ENCODE assay signal across 9 cellular contexts in the genomic region with DNA sequence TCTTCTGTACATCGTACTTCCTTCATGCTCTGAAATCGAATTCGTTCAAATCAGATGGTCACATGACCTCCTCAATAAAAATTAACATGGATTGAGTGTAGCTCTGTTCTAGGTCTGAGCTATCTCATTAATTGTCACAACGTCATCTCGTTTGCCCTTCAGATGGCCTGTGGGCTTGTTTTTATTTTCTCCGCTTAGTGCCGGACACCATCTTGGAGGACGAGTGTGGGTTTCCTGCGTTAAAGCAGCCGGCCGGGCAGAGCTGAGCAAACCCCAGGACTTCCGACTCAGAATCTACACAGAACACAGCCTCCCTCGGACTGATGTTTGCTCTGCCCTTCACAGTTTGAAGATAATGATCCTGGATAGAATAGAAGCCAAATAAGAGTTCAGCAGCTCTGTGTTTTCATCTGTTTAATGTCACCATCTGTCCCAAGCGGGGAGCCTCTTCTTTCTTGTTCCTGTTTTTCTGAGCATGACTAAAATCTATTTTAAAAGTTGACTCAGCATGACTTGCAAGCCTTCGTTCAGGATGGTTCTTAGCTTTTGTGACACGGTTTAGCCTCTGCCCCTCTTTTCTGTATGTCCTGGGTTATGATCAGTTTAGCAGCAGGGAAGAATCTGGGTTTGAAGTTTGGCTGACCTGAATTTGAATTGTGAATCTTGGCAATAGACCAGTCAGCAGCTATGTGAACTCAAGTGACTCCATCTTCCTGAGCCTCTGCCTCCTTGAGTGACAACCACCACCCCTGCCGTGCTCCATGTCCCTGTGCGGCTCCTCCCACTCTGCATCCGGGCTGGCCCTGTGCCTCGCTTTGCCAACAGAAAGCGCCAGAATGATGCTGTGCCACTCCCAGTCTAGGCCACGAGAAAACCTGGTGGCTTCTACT. TPM values are rescaled to one million over a fixed set of nuclear protein-coding genes. Genes with fewer than 3 reads are reported as not detected.
DNase-seq lines count a peak whose midpoint lies in the region; ATAC-seq and TF ChIP-seq lines count a peak whose summit lies in the region.
"Had no signal": no experiment of that assay in that cellular context is flagged by ENCODE, and none has a peak within 500 bp of the region (broad histone marks: within the 10 kb centered on the region; RNA-seq: fewer than 3 reads in every experiment).

No MANE protein-coding gene starts in this region.

- no peaks in the 10 kb centered on the region for H3K9me3 Mint-ChIP-seq in activated T-cell treated with anti-CD3 and anti-CD28 coated beads, Interleukin-2, amount 50 U/mL, for 4 hours
- H3K9me3 Mint-ChIP-seq in brain (peaks cover 0 to 4% (median 0%) of the 10 kb centered on the region in 5 experiments), natural killer cell (no peaks in the 10 kb centered on the region)

- intact Hi-C loops in natural killer cell (cut with micrococcal nuclease), result no loop called here

- H3K36me3 Mint-ChIP-seq in activated T-cell treated with anti-CD3 and anti-CD28 coated beads, Interleukin-2, amount 50 U/mL, for 4 hours (ENCODE audit: insufficient read depth), result no peaks in the 10 kb centered on the region
- no peaks in the 10 kb centered on the region for H3K36me3 Mint-ChIP-seq in brain
- no peaks in the 10 kb centered on the region for H3K36me3 Mint-ChIP-seq in natural killer cell

- no peak overlapping the region for H3K4me3 Mint-ChIP-seq in activated T-cell treated with anti-CD3 and anti-CD28 coated beads, Interleukin-2, amount 50 U/mL, for 4 hours
- H3K4me3 Mint-ChIP-seq in brain (peak overlapping the region in 3 of 5 experiments; percentile 2 to 42 (median 10)), natural killer cell (peak overlapping the region; percentile 81)

- peak overlapping the region in 3 of 5 experiments; percentile 60 to 80 (median 64) for H3K27ac Mint-ChIP-seq in brain
- H3K27ac Mint-ChIP-seq in natural killer cell, result peak overlapping the region; percentile 86 to 91

- H3K27me3 Mint-ChIP-seq in activated T-cell treated with anti-CD3 and anti-CD28 coated beads, Interleukin-2, amount 50 U/mL, for 4 hours (ENCODE audit: low read depth), result peaks cover 9% of the 10 kb centered on the region
- H3K27me3 Mint-ChIP-seq in brain (no peaks in the 10 kb centered on the region), natural killer cell (ENCODE audit: low read depth in 2 of 2) (peaks cover 5% of the 10 kb centered on the region in 2 donors)

- peaks cover 7% of the 10 kb centered on the region for H3K4me1 Mint-ChIP-seq in activated T-cell treated with anti-CD3 and anti-CD28 coated beads, Interleukin-2, amount 50 U/mL, for 4 hours (ENCODE audit: low read depth)
- H3K4me1 Mint-ChIP-seq in brain, result peaks cover 23% of the 10 kb centered on the region
- H3K4me1 Mint-ChIP-seq in natural killer cell, result peaks cover 10 to 14% of the 10 kb centered on the region in 2 donors

- no peak for DNase-seq in activated T-cell treated with anti-CD3 and anti-CD28 coated beads, Interleukin-2, amount 50 U/mL, for 4 hours
- DNase-seq in activated T-cell treated with anti-CD3 and anti-CD28 coated beads for 4 hours (no peak), NCI-H146 treated with DMSO at 0.1 percent for 48 hours (lab: John Stamatoyannopoulos, UW; ENCODE audit: unreplicated experiment) (peak; percentile 70), natural killer cell (no peak), KG1 (lab: John Stamatoyannopoulos, UW) (no peak)
- no peak for DNase-seq in effector CD8-positive, alpha-beta T cell (lab: John Stamatoyannopoulos, UW)

- TF ChIP-seq CTCF in brain (conservative IDR thresholded peaks at IDR 0.05), result no peak
- no peak for TF ChIP-seq CTCF in natural killer cell (IDR thresholded peaks at IDR 0.05)

- ATAC-seq in activated T-cell treated with anti-CD3 and anti-CD28 coated beads, Interleukin-2, amount 50 U/mL, for 4 hours, result peak; percentile 51 to 54
- peak; percentile 63 to 79 (median 76) for ATAC-seq in natural killer cell
- no peak for ATAC-seq in GM19328 (IDR thresholded peaks at IDR 0.05; ENCODE audit: unreplicated experiment)

RNA-seq across cellular contexts. Expression of gene GALNTL5, which starts 30.6 kb away (rescaled TPM):
- total RNA-seq in activated T-cell treated with anti-CD3 and anti-CD28 coated beads, Interleukin-2, amount 50 U/mL, for 4 hours, result not detected
- 0.90 TPM for polyA plus RNA-seq in brain (ENCODE audit: insufficient read depth, low read depth, low replicate concordance)
- not detected for total RNA-seq in natural killer cell
- total RNA-seq: NCI-H460 had no signal

RNA-seq across cellular contexts. Expression of gene PRKAG2, which starts 48.8 kb away (rescaled TPM):
- total RNA-seq in activated T-cell treated with anti-CD3 and anti-CD28 coated beads, Interleukin-2, amount 50 U/mL, for 4 hours, result 10 to 100 TPM; 28.6 to 31.5 (median 29.3) TPM
- polyA plus RNA-seq in brain (ENCODE audit: insufficient read depth, low read depth, low replicate concordance), result 12.1 TPM
- total RNA-seq in natural killer cell, result 10 to 100 TPM; 42.6 to 66.5 (median 64.4) TPM
